Comparison of ENCODE assay signal across 8 cellular contexts in genomic region chr12:31073527-31074332, GRCh38. TPM values are rescaled to one million over a fixed set of nuclear protein-coding genes. Genes with fewer than 3 reads are reported as not detected.
DNase-seq lines count a peak whose midpoint lies in the region; ATAC-seq and TF ChIP-seq lines count a peak whose summit lies in the region.
"Not testable (repeated sequence)": the region's sequence is repeated elsewhere in the genome, so short reads cannot be mapped to it uniquely, and the experiment has no call there.

TSS of gene DDX11 (plus strand) at chr12:31073860. CDS start at chr12:31078394, 4,534 bp downstream.

- H3K27ac Mint-ChIP-seq in activated naive CD4-positive, alpha-beta T cell treated with anti-CD3 and anti-CD28 coated beads, Interleukin-2, amount 50 U/mL, for 24 hours, result peak within 1 kb of the TSS; percentile 99
- H3K27ac Mint-ChIP-seq in glutamatergic neuron (ENCODE audit: unreplicated experiment), result peak within 1 kb of the TSS; percentile 65

- peak; percentile 96 for ATAC-seq in HG02610 (IDR thresholded peaks at IDR 0.05; ENCODE audit: unreplicated experiment)
- peak; percentile 94 for ATAC-seq in SK-N-SH treated with all-trans-retinoic acid at 6 μM for 48 hours

- POLR2A ChIA-PET in GM10248 (lab: Yijun Ruan, JAX), result not testable (repeated sequence)

- not testable (repeated sequence) for H3K4me1 ChIP-seq in ovary (ENCODE audit: insufficient read depth); thymus (ENCODE audit: control insufficient read depth, insufficient read depth, low read length)

- TF ChIP-seq CTCF in GM10248 (IDR thresholded peaks at IDR 0.05; ENCODE audit: control extremely low read depth, extremely low read depth, low read depth, missing control alignments); glutamatergic neuron (IDR thresholded peaks at IDR 0.05; ENCODE audit: partially characterized antibody, unreplicated experiment); ovary (IDR thresholded peaks at IDR 0.05): not testable (repeated sequence)

- TF ChIP-seq EP300 in ovary (IDR thresholded peaks at IDR 0.05), result not testable (repeated sequence)

- intact Hi-C loops in ovary (cut with DNase I), result not testable (repeated sequence)

- not testable (repeated sequence) for H3K27ac ChIP-seq in ovary
- H3K27ac ChIP-seq in thymus (ENCODE audit: low read depth), result peak within 1 kb of the TSS; percentile 85

- H3K36me3 ChIP-seq in ovary; thymus (ENCODE audit: control insufficient read depth, insufficient read depth): not testable (repeated sequence)

- H3K4me3 Mint-ChIP-seq in activated naive CD4-positive, alpha-beta T cell treated with anti-CD3 and anti-CD28 coated beads, Interleukin-2, amount 50 U/mL, for 24 hours, result peak within 1 kb of the TSS; percentile 99
- H3K4me3 Mint-ChIP-seq in glutamatergic neuron (ENCODE audit: unreplicated experiment), result peak within 1 kb of the TSS; percentile 94

- not testable (repeated sequence) for H3K27me3 Mint-ChIP-seq in activated naive CD4-positive, alpha-beta T cell treated with anti-CD3 and anti-CD28 coated beads, Interleukin-2, amount 50 U/mL, for 24 hours; glutamatergic neuron (ENCODE audit: unreplicated experiment)

- H3K4me1 Mint-ChIP-seq in activated naive CD4-positive, alpha-beta T cell treated with anti-CD3 and anti-CD28 coated beads, Interleukin-2, amount 50 U/mL, for 24 hours, result peaks cover 27% of the 10 kb centered on the region
- not testable (repeated sequence) for H3K4me1 Mint-ChIP-seq in glutamatergic neuron (ENCODE audit: low read depth, unreplicated experiment)

- CTCF ChIA-PET in GM10248 (lab: Yijun Ruan, JAX), result not testable (repeated sequence)

- not testable (repeated sequence) for H3K27me3 ChIP-seq in ovary; thymus (ENCODE audit: control insufficient read depth, insufficient read depth)

- H3K9me3 ChIP-seq in ovary; thymus (ENCODE audit: control insufficient read depth): not testable (repeated sequence)

- not testable (repeated sequence) for H3K9me3 Mint-ChIP-seq in activated naive CD4-positive, alpha-beta T cell treated with anti-CD3 and anti-CD28 coated beads, Interleukin-2, amount 50 U/mL, for 24 hours; glutamatergic neuron (ENCODE audit: unreplicated experiment)

- WGBS in ovary, 3 donors, result 0 to 1% (median 1%) methylated on average over 54 to 58 of the region's 58 CpGs
- WGBS in thymus, result under 1% methylated on average over 58 of the region's 58 CpGs

- H3K4me3 ChIP-seq in ovary, result peak within 1 kb of the TSS; percentile 62
- H3K4me3 ChIP-seq in thymus (ENCODE audit: low read length), result peak within 1 kb of the TSS; percentile 63

- DNase-seq in GM10248 (ENCODE audit: extremely low spot score), result peak; percentile 88
- DNase-seq in NCI-H1092 treated with DMSO at 0.1 percent for 48 hours (lab: John Stamatoyannopoulos, UW), result peak; percentile 93
- DNase-seq in glutamatergic neuron, result peak; percentile 89
- DNase-seq in ovary, result peak; percentile 89 to 94 (median 90)

- H3K36me3 Mint-ChIP-seq in activated naive CD4-positive, alpha-beta T cell treated with anti-CD3 and anti-CD28 coated beads, Interleukin-2, amount 50 U/mL, for 24 hours; glutamatergic neuron (ENCODE audit: unreplicated experiment): not testable (repeated sequence)

- TF ChIP-seq POLR2A in ovary (IDR thresholded peaks at IDR 0.05), result not testable (repeated sequence)

RNA-seq across cellular contexts. Expression of gene DDX11, which starts in this region (rescaled TPM):
- total RNA-seq in glutamatergic neuron (ENCODE audit: unreplicated experiment) (31.9 TPM), ovary (10 to 100 TPM in 6 of 7 donors, 1 to 10 TPM in 1; 7.1 to 41.4 (median 15.3) TPM)
- polyA plus RNA-seq in ovary (10 to 100 TPM in 1 of 2 donors, 1 to 10 TPM in 1; 4.2 to 16.1 TPM), thymus (19.6 TPM)
